In genomic region chr21:16573581-16573980, GRCh38 we compare ENCODE assay signal across 18 cellular contexts.
DNase-seq lines count a peak whose midpoint lies in the region; ATAC-seq and TF ChIP-seq lines count a peak whose summit lies in the region.
"Had no signal": no experiment of that assay in that cellular context is flagged by ENCODE, and none has a peak within 500 bp of the region (broad histone marks: within the 10 kb centered on the region; RNA-seq: fewer than 3 reads in every experiment).

No MANE protein-coding gene starts in this region.

- H3K4me1 ChIP-seq in BE2C = peaks cover 6% of the 10 kb centered on the region

- H3K36me3 Mint-ChIP-seq in mesothelial cell of epicardium (peaks cover 13% of the 10 kb centered on the region), T-cell (no peaks in the 10 kb centered on the region)

- no peaks in the 10 kb centered on the region for H3K27me3 ChIP-seq in BE2C

- peak; percentile 81 for DNase-seq in AG10803 (ENCODE audit: low read depth)
- peak; percentile 75 for DNase-seq in M059J (ENCODE audit: low read depth)
- peak; percentile 49 for DNase-seq in dedifferentiated amniotic fluid mesenchymal stem cell (ENCODE audit: extremely low spot score)
- DNase-seq in mesothelial cell of epicardium (ENCODE audit: low spot score in 2 of 2, unreplicated experiment in 2 of 2) = no peak
- DNase-seq in BE2C = no peak
- DNase-seq in T-cell = no peak
- no peak for DNase-seq in NCI-H524 (lab: John Stamatoyannopoulos, UW)
- DNase-seq: activated T-cell treated with anti-CD3 and anti-CD28 coated beads for 4 hours, AML-193, DMS53, NCI-H1436 treated with DMSO at 0.1 percent for 48 hours, NCI-H510A treated with DMSO at 0.1 percent for 48 hours, psoas muscle had no signal

- H3K9me3 Mint-ChIP-seq in mesothelial cell of epicardium = peaks cover 6% of the 10 kb centered on the region
- H3K9me3 Mint-ChIP-seq in T-cell = peaks cover 0 to 15% (median 3%) of the 10 kb centered on the region in 3 donors
- H3K9me3 Mint-ChIP-seq: dendritic cell treated with granulocyte-macrophage colony-stimulating factor and Interleukin-4, amounts not matched to agents 40 ng/mL and 50 ng/mL, for 4 days had no signal

- H3K36me3 ChIP-seq in BE2C = no peaks in the 10 kb centered on the region
- H3K36me3 ChIP-seq: thoracic aorta had no signal

- H3K4me1 Mint-ChIP-seq in mesothelial cell of epicardium (peaks cover 50% of the 10 kb centered on the region), T-cell (no peaks in the 10 kb centered on the region)

- H3K4me3 ChIP-seq in AG10803 (ENCODE audit: low read length) (no peak overlapping the region), BE2C (ENCODE audit: low read depth, low read length) (no peak overlapping the region)
- H3K4me3 ChIP-seq: GM12878, psoas muscle, thoracic aorta had no signal

- TF ChIP-seq CTCF in AG10803 (conservative IDR thresholded peaks at IDR 0.05; ENCODE audit: low read length) (no peak), mesothelial cell of epicardium (IDR thresholded peaks at IDR 0.05; ENCODE audit: unreplicated experiment) (no peak), BE2C (IDR thresholded peaks at IDR 0.05; ENCODE audit: low read depth, low read length) (no peak)

- H3K27ac Mint-ChIP-seq in mesothelial cell of epicardium = peak overlapping the region; percentile 70
- H3K27ac Mint-ChIP-seq in T-cell = no peak overlapping the region
- H3K27ac Mint-ChIP-seq: dendritic cell treated with granulocyte-macrophage colony-stimulating factor and Interleukin-4, amounts not matched to agents 40 ng/mL and 50 ng/mL, for 4 days had no signal

- POLR2A ChIA-PET in T-cell (lab: Charles Lee) = no interaction called here

- no peaks in the 10 kb centered on the region for H3K9me3 ChIP-seq in BE2C
- H3K9me3 ChIP-seq: psoas muscle, thoracic aorta had no signal

- H3K4me3 Mint-ChIP-seq in mesothelial cell of epicardium = no peak overlapping the region
- no peak overlapping the region for H3K4me3 Mint-ChIP-seq in T-cell
- H3K4me3 Mint-ChIP-seq: dendritic cell treated with granulocyte-macrophage colony-stimulating factor and Interleukin-4, amounts not matched to agents 40 ng/mL and 50 ng/mL, for 4 days had no signal

- ATAC-seq in T-cell (replicated peaks in 1 of 4) = no peak
- ATAC-seq in HG03108 (IDR thresholded peaks at IDR 0.05; ENCODE audit: unreplicated experiment) = no peak
- ATAC-seq: GM12878, Panc1, psoas muscle had no signal

- H3K27me3 Mint-ChIP-seq in mesothelial cell of epicardium (ENCODE audit: low read depth) (no peaks in the 10 kb centered on the region), T-cell (no peaks in the 10 kb centered on the region)
- H3K27me3 Mint-ChIP-seq: dendritic cell treated with granulocyte-macrophage colony-stimulating factor and Interleukin-4, amounts not matched to agents 40 ng/mL and 50 ng/mL, for 4 days had no signal

- CTCF ChIA-PET in T-cell (lab: Charles Lee) = interaction anchor here in 1 of 2 donors (0.7 kb wide), 1 partner anchor 9 kb away, joined by 7 read pairs; no protein-coding TSS in a partner anchor

Comparison
In these comparisons a context has a peak if more than half of its experiments do, and no peak if none do; other contexts are left out.
1. DNase-seq: peak in AG10803 (single experiment), M059J (single experiment) and dedifferentiated amniotic fluid mesenchymal stem cell (single experiment); none in mesothelial cell of epicardium (0 of 2), BE2C (single experiment), T-cell (0 of 34) and NCI-H524 (0 of 2).